ENCODE assay signal across 21 cellular contexts in the genomic region with DNA sequence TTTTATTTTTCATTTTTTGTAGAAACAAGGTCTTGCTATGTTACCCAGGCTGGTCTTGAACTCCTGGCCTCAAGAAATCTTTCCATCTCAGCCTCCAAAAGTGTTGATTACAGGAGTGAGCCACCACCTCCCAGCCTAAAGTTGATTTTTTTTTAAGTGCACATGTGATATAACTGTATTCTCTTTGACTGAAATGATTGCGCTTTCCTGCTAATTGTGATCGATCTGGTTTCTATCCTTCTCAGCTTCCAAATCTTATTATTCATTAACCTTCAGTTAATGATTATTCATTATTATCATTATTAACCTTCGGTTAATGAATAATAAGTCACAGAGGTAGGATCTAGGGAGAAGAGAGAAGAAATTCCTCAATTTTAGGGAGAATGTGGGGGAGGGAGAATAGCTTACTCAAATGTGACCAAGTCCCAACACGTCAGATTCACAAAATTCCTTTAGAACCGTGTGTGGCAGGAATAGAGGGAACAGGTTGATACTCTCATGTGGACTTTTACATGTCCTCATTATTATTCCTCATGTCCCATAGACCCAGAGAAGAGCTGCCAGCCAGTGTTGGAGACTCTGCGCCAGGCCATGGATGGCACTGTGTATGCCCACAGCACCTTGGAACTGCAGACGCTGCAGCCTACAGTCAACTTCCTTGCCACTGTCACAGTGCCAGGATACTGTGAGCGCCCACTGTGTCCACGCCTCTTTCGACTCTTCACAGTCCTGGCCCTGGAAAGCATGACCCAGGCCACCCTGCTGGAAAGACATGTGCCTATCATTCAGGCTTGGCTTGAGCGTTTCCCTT.
"Had no signal": no experiment of that assay in that cellular context is flagged by ENCODE, and none has a peak within 500 bp of the region (broad histone marks: within the 10 kb centered on the region; RNA-seq: fewer than 3 reads in every experiment).

No MANE protein-coding gene starts in this region.

- H3K4me1 ChIP-seq: ascending aorta, breast epithelium, neural progenitor cell, sigmoid colon had no signal

- H3K9ac ChIP-seq: neural progenitor cell had no signal

- DNase-seq: activated CD4-positive, alpha-beta T cell treated with anti-CD3 and anti-CD28 coated beads, Interleukin-2, amount 10 ng/mL, durations not matched to agents 24 days and 14 days; activated CD4-positive, CD25-positive, alpha-beta regulatory T cell; activated CD8-positive, alpha-beta memory T cell treated with anti-CD3 and anti-CD28 coated beads, Interleukin-2, amount 50 U/mL, for 4 hours; activated effector memory CD4-positive, alpha-beta T cell treated with Interleukin-2 at 50 U/mL for 16 hours; activated naive CD4-positive, alpha-beta T cell treated with anti-CD3 and anti-CD28 coated beads, Interleukin-2, amount 10 ng/mL, durations not matched to agents 7 days and 5 days; activated T-cell treated with anti-CD3 and anti-CD28 coated beads, Interleukin-2, amount 50 U/mL, for 48 hours; cerebellar nuclear complex; effector CD4-positive, alpha-beta T cell; gastrocnemius medialis; heart right ventricle; immature natural killer cell; left colon; midbrain; ovary; sigmoid colon; stimulated activated naive CD4-positive, alpha-beta T cell; T1000 had no signal

- ATAC-seq: esophagus mucosa, gastrocnemius medialis, left colon had no signal

- H3K4me3 ChIP-seq: ascending aorta, breast epithelium, gastrocnemius medialis, heart right ventricle, neural progenitor cell, ovary, sigmoid colon had no signal

- H2AFZ ChIP-seq: neural progenitor cell had no signal

- H3K9me3 ChIP-seq: ascending aorta, breast epithelium, gastrocnemius medialis, heart right ventricle, ovary, sigmoid colon had no signal

- H3K27ac ChIP-seq: ascending aorta, breast epithelium, gastrocnemius medialis, heart right ventricle, neural progenitor cell, ovary, sigmoid colon had no signal

- H3K27me3 ChIP-seq: ascending aorta, breast epithelium, gastrocnemius medialis, heart right ventricle, neural progenitor cell, ovary, sigmoid colon had no signal

- H3K36me3 ChIP-seq: breast epithelium, gastrocnemius medialis, neural progenitor cell, ovary, sigmoid colon had no signal

- H3K4me2 ChIP-seq: neural progenitor cell had no signal
